Comparison of ENCODE assay signal across 1 cellular context in the genomic region with DNA sequence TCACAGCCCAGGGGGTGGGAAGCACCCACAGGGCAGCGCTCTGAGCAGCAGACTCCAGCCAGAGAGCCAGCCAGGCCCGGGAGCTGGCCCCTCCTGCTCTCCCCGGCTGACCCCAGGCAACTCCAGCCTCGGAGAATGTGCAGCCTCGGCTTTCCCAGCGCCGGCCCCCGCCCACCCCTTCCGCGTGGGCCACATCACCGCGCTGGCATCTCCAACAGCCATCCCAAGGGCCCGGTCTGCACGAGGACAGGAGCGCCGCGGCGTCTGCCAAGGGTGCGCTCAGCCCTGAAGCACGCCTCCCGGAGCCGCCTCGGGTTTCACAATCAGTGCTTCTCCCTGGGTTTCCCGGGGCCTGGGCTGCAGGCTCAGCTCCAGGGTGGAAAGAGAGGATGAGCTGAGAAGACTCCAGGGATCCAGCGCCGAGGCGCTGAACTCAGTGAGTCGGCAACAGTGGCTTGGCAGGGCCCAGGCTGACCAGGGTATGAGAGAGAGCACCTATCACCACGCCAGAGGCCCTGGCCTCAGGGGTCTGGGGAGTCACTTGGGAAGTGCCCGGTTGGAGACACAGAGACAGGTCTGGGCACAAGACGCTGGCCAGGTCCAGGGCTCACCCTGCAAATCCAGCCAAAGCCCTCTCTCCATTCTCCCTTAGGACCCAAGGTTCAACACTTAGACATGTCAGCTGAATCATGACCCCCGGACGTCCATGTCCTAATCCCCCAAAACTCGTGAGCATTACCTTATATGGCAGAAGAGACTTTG.
TF ChIP-seq lines count a peak whose summit lies in the region.

No MANE protein-coding gene starts in this region.

TF ChIP-seq in GM23338, 12 proteins besides CTCF, POLR2A, EP300 and RAD21 (continued from another document):
- TF ChIP-seq, protein P1, sequence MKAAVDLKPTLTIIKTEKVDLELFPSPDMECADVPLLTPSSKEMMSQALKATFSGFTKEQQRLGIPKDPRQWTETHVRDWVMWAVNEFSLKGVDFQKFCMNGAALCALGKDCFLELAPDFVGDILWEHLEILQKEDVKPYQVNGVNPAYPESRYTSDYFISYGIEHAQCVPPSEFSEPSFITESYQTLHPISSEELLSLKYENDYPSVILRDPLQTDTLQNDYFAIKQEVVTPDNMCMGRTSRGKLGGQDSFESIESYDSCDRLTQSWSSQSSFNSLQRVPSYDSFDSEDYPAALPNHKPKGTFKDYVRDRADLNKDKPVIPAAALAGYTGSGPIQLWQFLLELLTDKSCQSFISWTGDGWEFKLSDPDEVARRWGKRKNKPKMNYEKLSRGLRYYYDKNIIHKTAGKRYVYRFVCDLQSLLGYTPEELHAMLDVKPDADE (IDR thresholded peaks at IDR 0.05) = no peak
- no peak for TF ChIP-seq CREB1 (CRISPR knock-in tag; IDR thresholded peaks at IDR 0.05; ENCODE audit: low read depth)
